Comparison of ENCODE assay signal across 9 cellular contexts in the genomic region with DNA sequence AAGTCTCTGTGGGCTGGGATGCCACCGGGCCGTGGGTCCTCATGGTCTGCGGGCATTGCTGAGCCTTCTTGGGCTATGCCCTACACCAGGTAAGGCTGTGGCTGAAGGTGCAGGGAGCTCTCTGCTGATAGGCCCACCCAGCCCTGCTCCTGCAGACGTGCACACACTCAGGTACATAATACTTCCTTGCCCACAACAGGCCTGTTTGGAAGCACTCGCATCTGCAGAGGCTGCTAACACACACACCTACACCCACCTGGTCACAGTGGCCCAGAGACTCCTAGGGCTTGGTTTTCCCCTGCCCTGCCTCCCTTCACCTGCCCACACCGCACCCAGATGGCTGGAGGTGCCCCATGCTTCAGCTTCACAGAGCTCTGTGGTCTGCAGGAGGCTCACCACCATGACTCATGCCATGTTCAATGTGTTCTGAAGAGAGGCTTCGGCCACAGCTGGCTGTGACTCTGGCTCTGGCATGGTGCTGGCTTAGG.
DNase-seq lines count a peak whose midpoint lies in the region; ATAC-seq and TF ChIP-seq lines count a peak whose summit lies in the region.
"Had no signal": no experiment of that assay in that cellular context is flagged by ENCODE, and none has a peak within 500 bp of the region (broad histone marks: within the 10 kb centered on the region; RNA-seq: fewer than 3 reads in every experiment).

No MANE protein-coding gene starts in this region.

- POLR2A ChIA-PET in GM10248 (lab: Yijun Ruan, JAX) = no interaction called here

- TF ChIP-seq POLR2A in transverse colon (IDR thresholded peaks at IDR 0.05) = no peak

- H3K27ac ChIP-seq in transverse colon = no peak overlapping the region

- 78% methylated on average over 7 of the region's 7 CpGs; no CpG with 5 or more reads in 1 of the 2 donors for WGBS in transverse colon (ENCODE audit: low coverage in 1 of 2), 2 donors

- in situ Hi-C loops in transverse colon (cut with MboI; ENCODE audit: low pct_ligation_motif_present in 1 of 4, low pct_unique_long_range_greater_than_20kb in 1 of 4, low sequenced_read_pairs in 3 of 4) = no loop called here

- no peak overlapping the region for H3K4me3 ChIP-seq in transverse colon

- TF ChIP-seq EP300 in transverse colon (IDR thresholded peaks at IDR 0.05; ENCODE audit: low read depth) = no peak

- CTCF ChIA-PET in GM10248 (lab: Yijun Ruan, JAX) = no interaction called here

- no peak for TF ChIP-seq CTCF in transverse colon (IDR thresholded peaks at IDR 0.05)
- no peak for TF ChIP-seq CTCF in GM10248 (IDR thresholded peaks at IDR 0.05; ENCODE audit: control extremely low read depth, extremely low read depth, low read depth, missing control alignments)

- H3K36me3 ChIP-seq in transverse colon = no peaks in the 10 kb centered on the region

- H3K4me1 ChIP-seq in transverse colon = peaks cover 0 to 4% (median under 1%) of the 10 kb centered on the region in 4 donors

- intact Hi-C loops in transverse colon (cut with DNase I; ENCODE audit: low total_unique reads) = loop anchor here (10.0 kb wide), 1 partner anchor 112 kb away; the partner anchor contains the start of gene CDKN1C

- ATAC-seq in HG03571 (IDR thresholded peaks at IDR 0.05; ENCODE audit: unreplicated experiment) = no peak
- no peak for ATAC-seq in HG02840 (IDR thresholded peaks at IDR 0.05; ENCODE audit: low FRiP score, unreplicated experiment)

- no peaks in the 10 kb centered on the region for H3K9me3 ChIP-seq in transverse colon

- H3K27me3 ChIP-seq in transverse colon = no peaks in the 10 kb centered on the region

- DNase-seq in stimulated activated CD4-positive, alpha-beta T cell treated with anti-CD3 and anti-CD28 coated beads, Interleukin-15, amount 100 ng/mL, for 24 hours = peak; percentile 44
- no peak for DNase-seq in stimulated activated CD4-positive, alpha-beta T cell treated with anti-CD3 and anti-CD28 coated beads, Interleukin-4, amount 100 ng/mL, for 4 hours
- peak; percentile 23 to 40 for DNase-seq in activated CD4-positive, alpha-beta T cell treated with anti-CD3 and anti-CD28 coated beads, Interleukin-2, amount 50 U/mL, for 48 hours
- peak; percentile 20 for DNase-seq in fibroblast of peridontal ligament (ENCODE audit: extremely low read depth)
- DNase-seq in transverse colon = peak; percentile 31
- no peak for DNase-seq in GM10248 (ENCODE audit: extremely low spot score)
- DNase-seq: NCI-H2081 had no signal

Comparison
In these comparisons a context has a peak if more than half of its experiments do, and no peak if none do; other contexts are left out.
1. DNase-seq: peak in stimulated activated CD4-positive, alpha-beta T cell treated with anti-CD3 and anti-CD28 coated beads, Interleukin-15, amount 100 ng/mL, for 24 hours (single experiment), activated CD4-positive, alpha-beta T cell treated with anti-CD3 and anti-CD28 coated beads, Interleukin-2, amount 50 U/mL, for 48 hours (2 of 2), fibroblast of peridontal ligament (single experiment) and transverse colon (single experiment); none in stimulated activated CD4-positive, alpha-beta T cell treated with anti-CD3 and anti-CD28 coated beads, Interleukin-4, amount 100 ng/mL, for 4 hours (0 of 2) and GM10248 (single experiment).